19 cellular contexts compared by ENCODE assay signal in the genomic region with DNA sequence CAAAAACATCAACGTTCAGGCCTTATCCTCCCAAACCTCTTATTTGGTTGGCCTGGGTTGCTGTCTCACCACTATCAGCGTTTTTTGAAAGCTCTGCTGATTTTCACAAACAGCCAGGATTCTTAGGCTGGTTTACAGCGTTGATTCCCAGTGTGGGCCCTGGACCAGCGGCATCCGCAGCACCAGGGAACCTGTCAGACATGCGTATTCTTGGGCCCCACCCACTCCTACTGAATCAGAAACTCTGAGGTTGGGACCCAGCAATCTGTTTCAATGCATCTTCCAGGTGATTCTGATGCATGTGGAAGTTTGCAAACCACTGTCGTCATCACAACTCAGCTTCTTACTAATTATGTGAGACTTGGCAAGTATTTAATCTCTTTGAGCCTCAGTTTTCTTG. TPM values are rescaled to one million over a fixed set of nuclear protein-coding genes. Genes with fewer than 3 reads are reported as not detected.
DNase-seq lines count a peak whose midpoint lies in the region; ATAC-seq and TF ChIP-seq lines count a peak whose summit lies in the region.
"Had no signal": no experiment of that assay in that cellular context is flagged by ENCODE, and none has a peak within 500 bp of the region (broad histone marks: within the 10 kb centered on the region; RNA-seq: fewer than 3 reads in every experiment).

No MANE protein-coding gene starts in this region.

- no peak for TF ChIP-seq RAD21 in IMR-90 (IDR thresholded peaks at IDR 0.05; ENCODE audit: low read length)

- POLR2A ChIA-PET in IMR-90 (lab: Charles Lee; ENCODE audit: unreplicated experiment), result no interaction called here
- POLR2A ChIA-PET in A673 (lab: Charles Lee; ENCODE audit: low non-redundant PET), result no interaction called here

- H3K27ac ChIP-seq in IMR-90 (ENCODE audit: insufficient read depth, low read length) (no peak overlapping the region), endodermal cell (ENCODE audit: low read depth, low read length) (no peak overlapping the region), trophoblast cell (ENCODE audit: low read depth, low read length) (no peak overlapping the region), A673 (ENCODE audit: low read depth, low read length, poor library complexity, severe bottlenecking) (no peak overlapping the region)
- H3K27ac ChIP-seq: BLaER1 treated with 17β-estradiol and CSF1 and Interleukin-3, amounts not matched to agents 10 nM and 100 nM had no signal

- H3K14ac ChIP-seq in IMR-90 (replicated peaks; ENCODE audit: low read depth, low read length), result no peak overlapping the region
- H3K14ac ChIP-seq in trophoblast cell (ENCODE audit: low read length), result peak overlapping the region; percentile 39

- no peak for TF ChIP-seq CTCF in IMR-90 (conservative IDR thresholded peaks at IDR 0.05; ENCODE audit: low read depth, low read length)
- TF ChIP-seq CTCF in endodermal cell (conservative IDR thresholded peaks at IDR 0.05), result no peak
- no peak for TF ChIP-seq CTCF in A673 (conservative IDR thresholded peaks at IDR 0.05; ENCODE audit: low read depth, low read length)

- intact Hi-C loops in IMR-90 (cut with micrococcal nuclease), result loop anchor here (2.0 to 10.0 kb wide), 6 partner anchors 73 to 421 kb away; no protein-coding TSS in a partner anchor
- intact Hi-C loops in A673 (cut with micrococcal nuclease; ENCODE audit: unreplicated experiment), result loop anchor here (5.0 to 10.0 kb wide), 2 partner anchors 58 to 231 kb away; a partner anchor contains a TSS

- H2AK5ac ChIP-seq in IMR-90 (ENCODE audit: low read depth, low read length) (no peak overlapping the region; the same call in 1 of the 2 replicates), trophoblast cell (ENCODE audit: low read length) (peak overlapping the region; percentile 65)

- no peak overlapping the region for H3K56ac ChIP-seq in IMR-90 (ENCODE audit: extremely low read depth, insufficient read depth, low read length)

- no peaks in the 10 kb centered on the region for H4K20me1 ChIP-seq in IMR-90 (ENCODE audit: insufficient read depth, low read length)
- H4K20me1 ChIP-seq: BLaER1 treated with 17β-estradiol and CSF1 and Interleukin-3, amounts not matched to agents 10 nM and 100 nM had no signal

- TF ChIP-seq POLR2A in IMR-90 (IDR thresholded peaks at IDR 0.05; ENCODE audit: low read depth, low read length), result no peak

- no peak overlapping the region for H4K5ac ChIP-seq in IMR-90 (ENCODE audit: low read depth, low read length)

- DNase-seq in IMR-90 (no peak), endodermal cell (peak; percentile 76), trophoblast cell (no peak), MV-4-11 (lab: John Stamatoyannopoulos, UW) (no peak), A673 (ENCODE audit: low spot score) (no peak)
- no peak for DNase-seq in activated CD8-positive, alpha-beta memory T cell treated with anti-CD3 and anti-CD28 coated beads, Interleukin-2, amount 50 U/mL, for 48 hours
- DNase-seq: AML-193; BE2C; Calu3; CD4-positive, alpha-beta T cell; CD8-positive, alpha-beta memory T cell; DMS53; DMS79 treated with DMSO at 0.1 percent for 48 hours; GF-D8; GOT3; HFFc6 had no signal

- H2BK15ac ChIP-seq in IMR-90 (ENCODE audit: low read depth, low read length), result no peak overlapping the region; the same call in 2 of the 3 replicates

- H2AFZ ChIP-seq in IMR-90 (replicated peaks; ENCODE audit: low read length, poor library complexity) (no peak overlapping the region), trophoblast cell (ENCODE audit: insufficient read depth, low read length, poor library complexity) (no peak overlapping the region)

- no peaks in the 10 kb centered on the region for H3K27me3 Mint-ChIP-seq in endodermal cell (ENCODE audit: insufficient read depth)
- H3K27me3 Mint-ChIP-seq: CD4-positive, alpha-beta T cell; CD8-positive, alpha-beta memory T cell had no signal

- H3K36me3 ChIP-seq in IMR-90 (ENCODE audit: control insufficient read depth, insufficient read depth, low read length), result no peaks in the 10 kb centered on the region
- no peaks in the 10 kb centered on the region for H3K36me3 ChIP-seq in endodermal cell (ENCODE audit: control insufficient read depth, insufficient read depth, low read length)
- H3K36me3 ChIP-seq in trophoblast cell (ENCODE audit: control insufficient read depth in 1 of 2, insufficient read depth in 2 of 2, low read length in 2 of 2), result no peaks in the 10 kb centered on the region
- no peaks in the 10 kb centered on the region for H3K36me3 ChIP-seq in A673 (ENCODE audit: insufficient read depth, low read length, poor library complexity, severe bottlenecking)
- H3K36me3 ChIP-seq: BE2C; BLaER1 treated with 17β-estradiol and CSF1 and Interleukin-3, amounts not matched to agents 10 nM and 100 nM; HAP-1 had no signal

- no peak overlapping the region for H4K12ac ChIP-seq in trophoblast cell (ENCODE audit: low read depth, low read length)

- H3K4me3 ChIP-seq in IMR-90 (ENCODE audit: insufficient read depth, low read depth, low read length) (no peak overlapping the region), endodermal cell (ENCODE audit: low read length) (no peak overlapping the region), trophoblast cell (ENCODE audit: low read depth, low read length) (no peak overlapping the region), A673 (ENCODE audit: low read depth, low read length, poor library complexity, severe bottlenecking) (no peak overlapping the region)
- H3K4me3 ChIP-seq: BLaER1 treated with 17β-estradiol and CSF1 and Interleukin-3, amounts not matched to agents 10 nM and 100 nM; HAP-1 had no signal

- no peaks in the 10 kb centered on the region for H3K79me2 ChIP-seq in trophoblast cell (ENCODE audit: control insufficient read depth, insufficient read depth, low read length, poor library complexity)

- peaks cover 8% of the 10 kb centered on the region for H3K4me1 Mint-ChIP-seq in endodermal cell

- CTCF ChIA-PET in IMR-90 (lab: Yijun Ruan, JAX), result interaction anchor here (0.7 to 0.8 kb wide), 2 partner anchors 59 to 227 kb away, joined by 3 read pairs; no protein-coding TSS in a partner anchor
- CTCF ChIA-PET in A673 (lab: Charles Lee), result no interaction called here

- H3K36me3 Mint-ChIP-seq in endodermal cell (ENCODE audit: low read depth), result no peaks in the 10 kb centered on the region
- H3K36me3 Mint-ChIP-seq: CD14-positive monocyte; CD8-positive, alpha-beta memory T cell had no signal

- H3K23ac ChIP-seq in IMR-90 (ENCODE audit: low read depth, low read length) (no peak overlapping the region), trophoblast cell (ENCODE audit: low read length) (no peak overlapping the region)

- H3K9me1 ChIP-seq in IMR-90 (ENCODE audit: insufficient read depth, low read length), result peaks cover 11% of the 10 kb centered on the region

- no peaks in the 10 kb centered on the region for H3K9me3 Mint-ChIP-seq in endodermal cell
- H3K9me3 Mint-ChIP-seq: CD14-positive monocyte; CD4-positive, alpha-beta T cell; CD8-positive, alpha-beta memory T cell; HFFc6 had no signal

- H3K4me1 ChIP-seq in IMR-90 (ENCODE audit: control insufficient read depth, insufficient read depth, low read length) (peaks cover 6% of the 10 kb centered on the region; the same call in 1 of the 2 replicates), endodermal cell (ENCODE audit: control insufficient read depth, insufficient read depth, low read length) (no peaks in the 10 kb centered on the region), trophoblast cell (ENCODE audit: control insufficient read depth in 1 of 2, insufficient read depth in 2 of 2, low read length in 2 of 2) (peaks cover 11 to 15% of the 10 kb centered on the region in 2 experiments), A673 (ENCODE audit: insufficient read depth, low read length, poor library complexity, severe bottlenecking) (no peaks in the 10 kb centered on the region)
- H3K4me1 ChIP-seq: HAP-1 had no signal

- no peaks in the 10 kb centered on the region for H3K9me3 ChIP-seq in IMR-90 (ENCODE audit: control insufficient read depth, insufficient read depth, low read length)
- no peaks in the 10 kb centered on the region for H3K9me3 ChIP-seq in endodermal cell (ENCODE audit: control insufficient read depth, low read length)
- no peaks in the 10 kb centered on the region for H3K9me3 ChIP-seq in trophoblast cell (ENCODE audit: insufficient read depth, low read depth, low read length)
- no peaks in the 10 kb centered on the region for H3K9me3 ChIP-seq in A673 (ENCODE audit: low read depth, low read length, poor library complexity, severe bottlenecking)
- H3K9me3 ChIP-seq: BE2C; BLaER1 treated with 17β-estradiol and CSF1 and Interleukin-3, amounts not matched to agents 10 nM and 100 nM; HAP-1 had no signal

- no peak overlapping the region for H2BK20ac ChIP-seq in IMR-90 (ENCODE audit: low read depth, low read length)

- H4K91ac ChIP-seq in IMR-90 (ENCODE audit: insufficient read depth, low read depth, low read length) (no peak overlapping the region), trophoblast cell (ENCODE audit: low read depth, low read length) (peak overlapping the region; percentile 21)

- no peak for ATAC-seq in IMR-90 (ENCODE audit: low read depth)

- no peak overlapping the region for H3K4me3 Mint-ChIP-seq in endodermal cell
- H3K4me3 Mint-ChIP-seq: CD14-positive monocyte; CD4-positive, alpha-beta T cell; CD8-positive, alpha-beta memory T cell; HFFc6 had no signal

- H3K27ac Mint-ChIP-seq in endodermal cell, result no peak overlapping the region
- H3K27ac Mint-ChIP-seq: CD14-positive monocyte; CD4-positive, alpha-beta T cell; CD8-positive, alpha-beta memory T cell; HFFc6 had no signal

- H2BK120ac ChIP-seq in IMR-90 (ENCODE audit: low read depth, low read length) (0 out of 2 replicates have a peak overlapping the region, but pooled peaks have one; percentile 6), trophoblast cell (ENCODE audit: insufficient read depth, low read length, poor library complexity) (peak overlapping the region; percentile 35)

- H3K4me2 ChIP-seq in IMR-90 (ENCODE audit: low read depth, low read length) (no peak overlapping the region), trophoblast cell (ENCODE audit: low read length) (no peak overlapping the region)

- H3K9ac ChIP-seq in IMR-90 (ENCODE audit: low read depth, low read length) (no peak overlapping the region), endodermal cell (ENCODE audit: extremely low read depth, low read length, poor library complexity, severe bottlenecking) (no peak overlapping the region), trophoblast cell (ENCODE audit: low read length) (no peak overlapping the region)
- H3K9ac ChIP-seq: BLaER1 treated with 17β-estradiol and CSF1 and Interleukin-3, amounts not matched to agents 10 nM and 100 nM had no signal

- in situ Hi-C loops in IMR-90 (cut with MboI; ENCODE audit: low sequenced_read_pairs), result no loop called here

- no peak overlapping the region for H2BK5ac ChIP-seq in IMR-90 (ENCODE audit: low read depth, low read length, poor library complexity, severe bottlenecking)
- no peak overlapping the region for H2BK5ac ChIP-seq in trophoblast cell (ENCODE audit: low read depth, low read length, poor library complexity)

- H3K79me1 ChIP-seq in IMR-90 (ENCODE audit: low read depth in 1 of 2, low read length in 2 of 2) (no peaks in the 10 kb centered on the region; a peak in 1 of 4 replicates), trophoblast cell (ENCODE audit: low read length) (peaks cover 12% of the 10 kb centered on the region)

- 31% methylated on average over 3 of the region's 7 CpGs; no CpG with 5 or more reads in 1 of the 2 experiments for WGBS in IMR-90 (ENCODE audit: extremely low coverage in 2 of 2, insufficient read length in 1 of 2), 2 experiments
- 67 to 69% methylated on average over 7 of the region's 7 CpGs for WGBS in endodermal cell (ENCODE audit: insufficient coverage in 1 of 2, insufficient read length in 1 of 2), 2 experiments
- no CpG with 5 or more reads among the region's 7 CpGs for WGBS in trophoblast cell (ENCODE audit: extremely low coverage, insufficient coverage, insufficient read length)

- no TSS peak for BruUV-seq in IMR-90 (replicated peaks; lab: Mats Ljungman, UMichigan)
- BruUV-seq in A673 (replicated peaks; lab: Mats Ljungman, UMichigan), result no TSS peak

- no peaks in the 10 kb centered on the region for H3K27me3 ChIP-seq in IMR-90 (ENCODE audit: control insufficient read depth, insufficient read depth, low read length)
- no peaks in the 10 kb centered on the region for H3K27me3 ChIP-seq in endodermal cell (ENCODE audit: control insufficient read depth, insufficient read depth, low read length, poor library complexity, severe bottlenecking)
- H3K27me3 ChIP-seq in trophoblast cell (ENCODE audit: insufficient read depth, low read length), result no peaks in the 10 kb centered on the region
- no peaks in the 10 kb centered on the region for H3K27me3 ChIP-seq in A673 (replicated peaks; ENCODE audit: insufficient read depth, low read depth, low read length, poor library complexity)
- H3K27me3 ChIP-seq: BE2C; BLaER1 treated with 17β-estradiol and CSF1 and Interleukin-3, amounts not matched to agents 10 nM and 100 nM had no signal

- H2BK12ac ChIP-seq in trophoblast cell (ENCODE audit: low read length), result peak overlapping the region; percentile 59

- H2AK9ac ChIP-seq in IMR-90 (replicated peaks; ENCODE audit: low read depth, low read length, poor library complexity), result no peak overlapping the region

- no peak overlapping the region for H4K8ac ChIP-seq in IMR-90 (ENCODE audit: low read depth in 2 of 2, low read length in 2 of 2)
- H4K8ac ChIP-seq in trophoblast cell (ENCODE audit: low read depth, low read length), result no peak overlapping the region

- H3K18ac ChIP-seq in IMR-90 (ENCODE audit: low read depth, low read length) (no peak overlapping the region), trophoblast cell (ENCODE audit: low read length) (no peak overlapping the region)

- dilution Hi-C loops in IMR-90 (cut with HindIII; ENCODE audit: low sequenced_read_pairs, unreplicated experiment), result no loop called here

- no peak overlapping the region for H3K4ac ChIP-seq in IMR-90 (ENCODE audit: low read depth, low read length)
- H3K4ac ChIP-seq in trophoblast cell (ENCODE audit: low read depth, low read length), result no peak overlapping the region

RNA-seq across cellular contexts. Expression of a gene that starts 58.5 kb away (rescaled TPM):
- total RNA-seq in IMR-90 (2012; rRNA removed), result 0.90 and 1.4 TPM in 2 replicates
- polyA plus RNA-seq in IMR-90 (2012; rRNA removed), result 0.77 and 1.1 TPM in 2 replicates
- 0.41 and 0.58 TPM in 2 replicates for polyA plus RNA-seq in IMR-90 (2012; cell fraction: cytosol; rRNA removed)
- 0.60 and 1.3 TPM in 2 replicates for polyA plus RNA-seq in IMR-90 (2012; cell fraction: nucleus; rRNA removed; ENCODE audit: low replicate concordance)
- total RNA-seq in endodermal cell, result 10 to 100 TPM; 11.1 to 14.7 TPM
- polyA plus RNA-seq in endodermal cell (2013, experiment 1 of 2), result 8.6 TPM
- polyA plus RNA-seq in endodermal cell (2013, experiment 2 of 2), result 8.1 TPM
- polyA plus RNA-seq in trophoblast cell (2013), result 7.3 and 8.2 TPM in 2 replicates
- 1.8 and 2.8 TPM in 2 replicates for total RNA-seq in A673 (2021)
- polyA plus RNA-seq: CD14-positive monocyte had no signal
